ENCODE assay signal across 19 cellular contexts in the genomic region with DNA sequence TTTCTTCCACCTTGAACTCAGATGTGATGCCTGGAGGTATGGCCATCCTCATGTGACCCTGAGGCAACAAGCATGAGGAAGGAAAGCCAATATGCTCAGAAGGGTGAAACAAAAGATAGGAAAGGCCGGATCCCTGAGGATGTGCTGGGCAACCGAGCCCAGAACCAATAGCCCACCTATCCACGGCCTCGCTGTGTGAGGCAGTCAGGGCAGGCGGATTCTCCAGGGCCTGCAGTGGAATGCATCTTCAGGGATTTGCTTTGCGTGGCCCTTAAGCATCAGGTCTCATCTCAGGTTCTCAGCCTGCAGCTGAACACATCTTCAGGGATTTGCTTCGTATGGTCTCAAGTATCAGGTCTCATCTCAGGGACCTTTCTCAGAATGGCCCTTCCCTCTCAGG.
DNase-seq lines count a peak whose midpoint lies in the region; ATAC-seq and TF ChIP-seq lines count a peak whose summit lies in the region.
"Had no signal": no experiment of that assay in that cellular context is flagged by ENCODE, and none has a peak within 500 bp of the region (broad histone marks: within the 10 kb centered on the region; RNA-seq: fewer than 3 reads in every experiment).

No MANE protein-coding gene starts in this region.

- no peak overlapping the region for H3K4me3 ChIP-seq in breast epithelium
- H3K4me3 ChIP-seq in upper lobe of right lung = no peak overlapping the region
- H3K4me3 ChIP-seq: BLaER1, HAP-1 had no signal

- no peaks in the 10 kb centered on the region for H3K4me1 Mint-ChIP-seq in MCF 10A (ENCODE audit: insufficient read depth, unreplicated experiment)
- H3K4me1 Mint-ChIP-seq: B cell; CD4-positive, CD25-positive, alpha-beta regulatory T cell had no signal

- BruUV-seq in MCF 10A (replicated peaks; lab: Mats Ljungman, UMichigan) = no TSS peak

- H3K27me3 ChIP-seq in breast epithelium = no peaks in the 10 kb centered on the region
- no peaks in the 10 kb centered on the region for H3K27me3 ChIP-seq in upper lobe of right lung
- H3K27me3 ChIP-seq: BLaER1 had no signal

- H3K27me3 Mint-ChIP-seq in MCF 10A (ENCODE audit: insufficient read depth, unreplicated experiment) = no peaks in the 10 kb centered on the region

- ATAC-seq in sciatic nerve (no peak), upper lobe of right lung (no peak)
- ATAC-seq: CD8-positive, alpha-beta T cell had no signal

- CTCF ChIA-PET in MCF 10A (lab: Yijun Ruan, JAX) = interaction anchor here (0.6 to 5.3 kb wide), 20 partner anchors 9 to 1482 kb away, joined by 3 to 85 read pairs (median 6); no protein-coding TSS in a partner anchor

- H3K9me3 Mint-ChIP-seq in MCF 10A (ENCODE audit: unreplicated experiment) = no peaks in the 10 kb centered on the region
- H3K9me3 Mint-ChIP-seq: CD8-positive, alpha-beta T cell; HFFc6 had no signal

- H3K27ac ChIP-seq in breast epithelium (no peak overlapping the region), upper lobe of right lung (no peak overlapping the region)
- H3K27ac ChIP-seq: 22Rv1, BLaER1, C4-2B had no signal

- no peaks in the 10 kb centered on the region for H3K36me3 Mint-ChIP-seq in MCF 10A (ENCODE audit: insufficient read depth, unreplicated experiment)
- H3K36me3 Mint-ChIP-seq: CD4-positive, CD25-positive, alpha-beta regulatory T cell; CD8-positive, alpha-beta T cell had no signal

- POLR2A ChIA-PET in MCF 10A (lab: Yijun Ruan, JAX) = no interaction called here

- H3K36me3 ChIP-seq in breast epithelium (no peaks in the 10 kb centered on the region), upper lobe of right lung (no peaks in the 10 kb centered on the region)
- H3K36me3 ChIP-seq: BLaER1, HAP-1 had no signal

- no peak for DNase-seq in MCF 10A (ENCODE audit: unreplicated experiment)
- DNase-seq in breast epithelium (ENCODE audit: low spot score in 2 of 2) = no peak
- peak; percentile 49 for DNase-seq in mesenteric fat pad (ENCODE audit: low spot score)
- DNase-seq in sciatic nerve (ENCODE audit: low spot score) = peak; percentile 21
- DNase-seq in effector CD4-positive, alpha-beta T cell = no peak
- DNase-seq in foreskin melanocyte = no peak
- DNase-seq in upper lobe of right lung = no peak
- DNase-seq: CD4-positive, CD25-positive, alpha-beta regulatory T cell; CD8-positive, alpha-beta T cell; DMS153; DND-41; GOT3; HFFc6 had no signal

- peak overlapping the region; percentile 19 for H3K27ac Mint-ChIP-seq in MCF 10A (ENCODE audit: low read depth, unreplicated experiment)
- H3K27ac Mint-ChIP-seq: B cell; CD4-positive, CD25-positive, alpha-beta regulatory T cell; CD8-positive, alpha-beta T cell; HFFc6 had no signal

- TF ChIP-seq POLR2A in breast epithelium (IDR thresholded peaks at IDR 0.05) = no peak

- H3K4me1 ChIP-seq in breast epithelium = no peaks in the 10 kb centered on the region
- H3K4me1 ChIP-seq in upper lobe of right lung = no peaks in the 10 kb centered on the region
- H3K4me1 ChIP-seq: BLaER1, Caco-2, HAP-1 had no signal

- H3K9me3 ChIP-seq in breast epithelium (no peaks in the 10 kb centered on the region), upper lobe of right lung (no peaks in the 10 kb centered on the region)
- H3K9me3 ChIP-seq: BLaER1, Caco-2, HAP-1 had no signal

- intact Hi-C loops in MCF 10A (cut with micrococcal nuclease) (loop anchor here (10.0 kb wide), 2 partner anchors 94 to 204 kb away; no protein-coding TSS in a partner anchor), breast epithelium (cut with DNase I; ENCODE audit: low total_unique reads) (loop anchor here (10.0 kb wide), 1 partner anchor 424 kb away; no protein-coding TSS in a partner anchor), sciatic nerve (cut with DNase I) (loop anchor here (10.0 kb wide), 1 partner anchor 434 kb away; no protein-coding TSS in a partner anchor), upper lobe of right lung (cut with DNase I) (loop anchor here (10.0 kb wide), 1 partner anchor 434 kb away; no protein-coding TSS in a partner anchor)

- TF ChIP-seq CTCF in MCF 10A (IDR thresholded peaks at IDR 0.05; ENCODE audit: unreplicated experiment) = no peak
- TF ChIP-seq CTCF in breast epithelium (IDR thresholded peaks at IDR 0.05) = no peak
- TF ChIP-seq CTCF in upper lobe of right lung (IDR thresholded peaks at IDR 0.05) = no peak

- no peak overlapping the region for H3K4me3 Mint-ChIP-seq in MCF 10A (ENCODE audit: unreplicated experiment)
- H3K4me3 Mint-ChIP-seq: B cell; CD4-positive, CD25-positive, alpha-beta regulatory T cell; CD8-positive, alpha-beta T cell; HFFc6 had no signal

Comparison
In these comparisons a context has a peak if more than half of its experiments do, and no peak if none do; other contexts are left out.
1. DNase-seq: peak in mesenteric fat pad (single experiment) and sciatic nerve (single experiment); none in MCF 10A (single experiment), breast epithelium (0 of 2), effector CD4-positive, alpha-beta T cell (single experiment), foreskin melanocyte (single experiment) and upper lobe of right lung (single experiment).